ENCODE assay signal across 8 cellular contexts in the genomic region with DNA sequence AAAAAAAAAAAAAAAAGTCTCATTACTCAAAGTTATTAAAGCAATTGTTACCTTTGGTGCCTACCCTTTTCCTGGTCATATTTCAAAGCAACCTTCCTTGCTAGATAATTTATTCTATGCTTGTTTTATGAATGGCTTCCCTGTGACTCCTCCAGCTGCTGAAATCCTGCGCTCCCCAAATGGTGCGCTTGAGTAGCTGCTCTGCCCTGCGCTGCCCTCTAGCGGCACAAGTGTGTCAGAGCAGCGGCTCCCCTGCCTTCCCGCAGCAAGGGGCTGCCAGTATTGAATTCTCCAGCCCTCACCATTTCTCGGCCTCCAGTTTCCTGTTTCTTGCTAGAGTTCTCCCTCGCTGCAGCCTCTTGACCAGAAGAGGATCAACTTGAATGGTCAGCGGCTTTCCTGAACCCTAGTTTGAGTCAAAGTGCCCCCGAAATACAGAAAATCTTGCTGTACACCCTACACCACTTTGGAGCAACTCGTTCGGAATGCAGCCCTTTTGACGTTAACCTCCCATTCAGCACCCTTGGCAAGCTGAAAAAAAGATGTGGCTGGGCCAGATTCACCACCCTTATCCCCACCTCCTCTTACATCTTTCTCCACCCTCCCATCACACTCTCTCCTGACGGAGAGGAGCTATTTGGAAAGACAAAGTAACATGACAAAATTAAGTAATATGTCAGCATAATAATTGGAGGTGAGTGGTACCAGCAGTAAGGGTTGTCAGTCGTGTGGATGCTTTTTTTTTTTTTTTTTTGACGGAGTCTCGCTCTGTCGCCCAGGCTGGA.
DNase-seq lines count a peak whose midpoint lies in the region; ATAC-seq and TF ChIP-seq lines count a peak whose summit lies in the region.

No MANE protein-coding gene starts in this region.

- ATAC-seq in GM18519 (IDR thresholded peaks at IDR 0.05; ENCODE audit: low FRiP score, unreplicated experiment), result peak; percentile 91
- peak; percentile 77 for ATAC-seq in HG03045 (IDR thresholded peaks at IDR 0.05; ENCODE audit: unreplicated experiment)

- H3K27me3 ChIP-seq in ACC112 (ENCODE audit: insufficient read depth, low read length) (no peaks in the 10 kb centered on the region), WERI-Rb-1 (ENCODE audit: insufficient read depth, low read depth, severe bottlenecking) (no peaks in the 10 kb centered on the region)

- no peaks in the 10 kb centered on the region for H3K9me3 ChIP-seq in WERI-Rb-1 (ENCODE audit: severe bottlenecking)

- peak; percentile 99 for TF ChIP-seq CTCF in WERI-Rb-1 (IDR thresholded peaks at IDR 0.05; ENCODE audit: low read depth, low read length)

- H3K79me2 ChIP-seq in ACC112 (ENCODE audit: control insufficient read depth, insufficient read depth, low read length, unreplicated experiment), result no peaks in the 10 kb centered on the region

- H3K27ac ChIP-seq in ACC112 (ENCODE audit: low read depth, low read length) (no peak overlapping the region), WERI-Rb-1 (peak overlapping the region; percentile 49; the same call in 1 of the 2 replicates)

- no peak overlapping the region for H3K4me3 ChIP-seq in ACC112 (ENCODE audit: low read depth, low read length)
- H3K4me3 ChIP-seq in WERI-Rb-1 (ENCODE audit: low read depth, low read length), result peak overlapping the region; percentile 35

- DNase-seq in NCI-H2171 (lab: John Stamatoyannopoulos, UW) (peak; percentile 66), WERI-Rb-1 (peak; percentile 90), brain pericyte (ENCODE audit: low read depth, low spot score) (peak; percentile 22), islet precursor cell (peak; percentile 85)
- peak; percentile 68 to 71 for DNase-seq in stimulated activated CD4-positive, alpha-beta T cell treated with anti-CD3 and anti-CD28 coated beads, Interleukin-1b, Interleukin-23, amount 100 ng/mL, for 4 hours (ENCODE audit: low read depth in 2 of 2)

- peaks cover 3% of the 10 kb centered on the region for H3K4me1 ChIP-seq in ACC112 (ENCODE audit: control insufficient read depth, insufficient read depth, low read length, unreplicated experiment)

- H3K36me3 ChIP-seq in ACC112 (ENCODE audit: insufficient read depth, low read length) (no peaks in the 10 kb centered on the region), WERI-Rb-1 (no peaks in the 10 kb centered on the region)

- H2AFZ ChIP-seq in ACC112 (ENCODE audit: low read length, unreplicated experiment), result peak overlapping the region; percentile 68

Comparison
In these comparisons a context has a peak if more than half of its experiments do, and no peak if none do; other contexts are left out.
1. DNase-seq: peak in every context shown above with its lines; median percentile 90 in WERI-Rb-1; 85 in islet precursor cell; 70 in stimulated activated CD4-positive, alpha-beta T cell treated with anti-CD3 and anti-CD28 coated beads, Interleukin-1b, Interleukin-23, amount 100 ng/mL, for 4 hours; 66 in NCI-H2171; 22 in brain pericyte.